In the genomic region with DNA sequence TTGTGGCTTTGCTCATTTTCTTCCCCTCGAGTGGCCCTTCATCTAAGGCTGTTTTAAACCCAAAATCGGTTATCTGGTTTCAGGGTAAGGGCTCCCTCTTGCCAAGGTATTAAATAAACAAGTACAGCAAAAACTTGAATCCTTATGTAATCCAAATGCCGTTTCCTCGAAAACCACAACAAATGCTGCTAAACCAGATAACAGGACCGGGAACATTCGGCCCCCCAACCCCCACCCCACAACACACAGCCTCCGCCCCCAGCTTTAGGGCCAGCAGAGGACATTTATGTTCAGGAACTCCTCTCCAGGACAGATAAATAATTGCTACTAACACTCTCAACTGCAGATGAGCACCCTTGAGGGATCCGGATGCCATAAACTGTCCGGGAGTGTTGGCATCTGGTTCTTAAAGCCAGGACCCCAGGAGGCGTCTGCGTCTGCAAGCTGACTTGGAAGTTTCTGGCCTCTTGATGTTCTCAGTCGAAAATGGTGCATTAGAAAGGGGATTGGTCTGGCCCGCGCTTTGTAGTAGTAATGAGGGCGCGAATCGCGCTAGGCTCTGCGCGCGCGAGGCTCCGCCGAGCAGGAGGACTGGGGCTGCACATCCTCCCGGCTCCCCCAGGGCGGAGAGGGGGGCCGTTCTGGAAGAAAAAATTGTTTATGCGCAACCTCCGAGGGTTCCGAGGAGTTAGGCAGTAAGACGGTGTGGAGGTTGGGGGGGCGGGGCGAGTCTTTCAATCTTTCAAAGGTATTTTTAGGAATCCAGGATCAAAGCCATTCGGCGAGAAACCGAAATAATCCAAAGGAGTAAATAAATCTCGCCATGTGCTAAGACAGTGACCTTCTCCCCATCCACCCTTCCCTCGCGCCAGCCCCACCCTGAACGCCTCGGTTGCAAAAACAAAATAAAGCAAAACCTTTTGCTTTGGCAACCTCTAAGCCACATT, we compare ENCODE assay signal across 8 cellular contexts. TPM values are rescaled to one million over a fixed set of nuclear protein-coding genes. Genes with fewer than 3 reads are reported as not detected.
DNase-seq lines count a peak whose midpoint lies in the region; ATAC-seq and TF ChIP-seq lines count a peak whose summit lies in the region.

No MANE protein-coding gene starts in this region.

- intact Hi-C loops in activated T-helper 1 cell treated with anti-CD3 and anti-CD28 coated beads, Interleukin-12 subunit alpha, Interleukin-12 subunit beta, Interleukin-2, Interleukin-4 antibody, amounts not matched to agents 30 ng/mL and 10 ng/mL and 1 ng/mL, durations not matched to agents 14 hours and 24 hours and 36 hours (cut with micrococcal nuclease), result no loop called here

- peak overlapping the region; percentile 77 for H3K4me3 Mint-ChIP-seq in activated T-helper 1 cell treated with anti-CD3 and anti-CD28 coated beads, Interleukin-12 subunit alpha, Interleukin-12 subunit beta, Interleukin-2, Interleukin-4 antibody, amounts not matched to agents 30 ng/mL and 10 ng/mL and 1 ng/mL, durations not matched to agents 14 hours and 24 hours and 36 hours

- H3F3A ChIP-seq in neural cell (ENCODE audit: insufficient read depth, low read length, poor library complexity, severe bottlenecking), result no peaks in the 10 kb centered on the region

- H3K27ac Mint-ChIP-seq in activated T-helper 1 cell treated with anti-CD3 and anti-CD28 coated beads, Interleukin-12 subunit alpha, Interleukin-12 subunit beta, Interleukin-2, Interleukin-4 antibody, amounts not matched to agents 30 ng/mL and 10 ng/mL and 1 ng/mL, durations not matched to agents 14 hours and 24 hours and 36 hours, result peak overlapping the region; percentile 54

- H3K27me3 Mint-ChIP-seq in activated T-helper 1 cell treated with anti-CD3 and anti-CD28 coated beads, Interleukin-12 subunit alpha, Interleukin-12 subunit beta, Interleukin-2, Interleukin-4 antibody, amounts not matched to agents 30 ng/mL and 10 ng/mL and 1 ng/mL, durations not matched to agents 14 hours and 24 hours and 36 hours (ENCODE audit: insufficient read depth), result peaks cover 42% of the 10 kb centered on the region

- peak; percentile 35 for DNase-seq in AG08395 (ENCODE audit: low spot score)
- DNase-seq in HAP-1 (ENCODE audit: low spot score in 2 of 2), result peak; percentile 49 to 66
- DNase-seq in NCI-H748 (lab: John Stamatoyannopoulos, UW; ENCODE audit: unreplicated experiment), result peak; percentile 93
- no peak for DNase-seq in activated T-helper 1 cell treated with anti-CD3 and anti-CD28 coated beads, Interleukin-12 subunit alpha, Interleukin-12 subunit beta, Interleukin-2, Interleukin-4 antibody, amounts not matched to agents 30 ng/mL and 10 ng/mL and 1 ng/mL, durations not matched to agents 14 hours and 24 hours and 36 hours (ENCODE audit: low spot score)
- DNase-seq in foreskin melanocyte, result peak; percentile 49
- no peak for DNase-seq in effector CD4-positive, alpha-beta T cell

- H3K4me1 Mint-ChIP-seq in activated T-helper 1 cell treated with anti-CD3 and anti-CD28 coated beads, Interleukin-12 subunit alpha, Interleukin-12 subunit beta, Interleukin-2, Interleukin-4 antibody, amounts not matched to agents 30 ng/mL and 10 ng/mL and 1 ng/mL, durations not matched to agents 14 hours and 24 hours and 36 hours (ENCODE audit: low read depth), result peaks cover 36% of the 10 kb centered on the region

- H3K9me2 ChIP-seq in neural cell (ENCODE audit: insufficient read depth, low read length), result no peaks in the 10 kb centered on the region

- H3K9me3 ChIP-seq in HAP-1, result peaks cover 8% of the 10 kb centered on the region; the same call in 1 of the 2 replicates
- H3K9me3 ChIP-seq in neural cell (ENCODE audit: low read length), result peaks cover 10% of the 10 kb centered on the region

- TF ChIP-seq EP300 in neural cell (conservative IDR thresholded peaks at IDR 0.05; ENCODE audit: poor library complexity, severe bottlenecking), result peak; percentile 8

- TF ChIP-seq CTCF in neural cell (IDR thresholded peaks at IDR 0.05; ENCODE audit: poor library complexity, severe bottlenecking), result no peak

- peak overlapping the region; percentile 23 for H3K4me2 ChIP-seq in neural cell (ENCODE audit: low read length)

- H3K36me3 ChIP-seq in HAP-1 (replicated peaks) (no peaks in the 10 kb centered on the region), neural cell (ENCODE audit: insufficient read depth, low read length) (no peaks in the 10 kb centered on the region)

- H3K9ac ChIP-seq in neural cell (ENCODE audit: low read length), result peak overlapping the region; percentile 67

- TF ChIP-seq RAD21 in neural cell (conservative IDR thresholded peaks at IDR 0.05), result peak; percentile 38

- peak overlapping the region; percentile 64 for H3K27ac ChIP-seq in neural cell (ENCODE audit: low read length)

- H3K9me3 Mint-ChIP-seq in activated T-helper 1 cell treated with anti-CD3 and anti-CD28 coated beads, Interleukin-12 subunit alpha, Interleukin-12 subunit beta, Interleukin-2, Interleukin-4 antibody, amounts not matched to agents 30 ng/mL and 10 ng/mL and 1 ng/mL, durations not matched to agents 14 hours and 24 hours and 36 hours, result peaks cover 17% of the 10 kb centered on the region

- H3K27me3 ChIP-seq in HAP-1 (ENCODE audit: low read depth) (no peaks in the 10 kb centered on the region), neural cell (ENCODE audit: insufficient read depth, low read depth, low read length) (peaks cover 24% of the 10 kb centered on the region)

- peak overlapping the region; percentile 26 for H3K4me3 ChIP-seq in HAP-1
- H3K4me3 ChIP-seq in neural cell (ENCODE audit: low read length), result peak overlapping the region; percentile 74

- no peaks in the 10 kb centered on the region for H4K20me1 ChIP-seq in neural cell (ENCODE audit: insufficient read depth)

- in situ Hi-C loops in HAP-1 (cut with MboI; ENCODE audit: low sequenced_read_pairs), result loop anchor here (25.0 kb wide), 1 partner anchor 1466 kb away; no protein-coding TSS in a partner anchor

- peaks cover 22% of the 10 kb centered on the region for H3K36me3 Mint-ChIP-seq in activated T-helper 1 cell treated with anti-CD3 and anti-CD28 coated beads, Interleukin-12 subunit alpha, Interleukin-12 subunit beta, Interleukin-2, Interleukin-4 antibody, amounts not matched to agents 30 ng/mL and 10 ng/mL and 1 ng/mL, durations not matched to agents 14 hours and 24 hours and 36 hours (ENCODE audit: low read depth)

- peaks cover 6% of the 10 kb centered on the region for H3K79me2 ChIP-seq in neural cell (replicated peaks; ENCODE audit: insufficient read depth, low read length)

- no peak for ATAC-seq in GM18502 (IDR thresholded peaks at IDR 0.05; ENCODE audit: poor library complexity, unreplicated experiment)

- peak overlapping the region; percentile 0 for H2AFZ ChIP-seq in neural cell (ENCODE audit: low read depth, low read length)

- H3K4me1 ChIP-seq in HAP-1, result peaks cover 29% of the 10 kb centered on the region

TF ChIP-seq in neural cell, 6 proteins besides CTCF, POLR2A, EP300 and RAD21:
- no peak for TF ChIP-seq TAF1 (IDR thresholded peaks at IDR 0.05; ENCODE audit: low read depth)
- TF ChIP-seq, protein P1, sequence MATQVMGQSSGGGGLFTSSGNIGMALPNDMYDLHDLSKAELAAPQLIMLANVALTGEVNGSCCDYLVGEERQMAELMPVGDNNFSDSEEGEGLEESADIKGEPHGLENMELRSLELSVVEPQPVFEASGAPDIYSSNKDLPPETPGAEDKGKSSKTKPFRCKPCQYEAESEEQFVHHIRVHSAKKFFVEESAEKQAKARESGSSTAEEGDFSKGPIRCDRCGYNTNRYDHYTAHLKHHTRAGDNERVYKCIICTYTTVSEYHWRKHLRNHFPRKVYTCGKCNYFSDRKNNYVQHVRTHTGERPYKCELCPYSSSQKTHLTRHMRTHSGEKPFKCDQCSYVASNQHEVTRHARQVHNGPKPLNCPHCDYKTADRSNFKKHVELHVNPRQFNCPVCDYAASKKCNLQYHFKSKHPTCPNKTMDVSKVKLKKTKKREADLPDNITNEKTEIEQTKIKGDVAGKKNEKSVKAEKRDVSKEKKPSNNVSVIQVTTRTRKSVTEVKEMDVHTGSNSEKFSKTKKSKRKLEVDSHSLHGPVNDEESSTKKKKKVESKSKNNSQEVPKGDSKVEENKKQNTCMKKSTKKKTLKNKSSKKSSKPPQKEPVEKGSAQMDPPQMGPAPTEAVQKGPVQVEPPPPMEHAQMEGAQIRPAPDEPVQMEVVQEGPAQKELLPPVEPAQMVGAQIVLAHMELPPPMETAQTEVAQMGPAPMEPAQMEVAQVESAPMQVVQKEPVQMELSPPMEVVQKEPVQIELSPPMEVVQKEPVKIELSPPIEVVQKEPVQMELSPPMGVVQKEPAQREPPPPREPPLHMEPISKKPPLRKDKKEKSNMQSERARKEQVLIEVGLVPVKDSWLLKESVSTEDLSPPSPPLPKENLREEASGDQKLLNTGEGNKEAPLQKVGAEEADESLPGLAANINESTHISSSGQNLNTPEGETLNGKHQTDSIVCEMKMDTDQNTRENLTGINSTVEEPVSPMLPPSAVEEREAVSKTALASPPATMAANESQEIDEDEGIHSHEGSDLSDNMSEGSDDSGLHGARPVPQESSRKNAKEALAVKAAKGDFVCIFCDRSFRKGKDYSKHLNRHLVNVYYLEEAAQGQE (IDR thresholded peaks at IDR 0.05; ENCODE audit: borderline replicate concordance), result no peak
- peak; percentile 32 for TF ChIP-seq SMC3 (conservative IDR thresholded peaks at IDR 0.05; ENCODE audit: poor library complexity)
- no peak for TF ChIP-seq EZH2 (IDR thresholded peaks at IDR 0.05; ENCODE audit: borderline replicate concordance, insufficient read depth, low read length, poor library complexity, severe bottlenecking)
- TF ChIP-seq MXI1 (conservative IDR thresholded peaks at IDR 0.05; ENCODE audit: poor library complexity, severe bottlenecking), result no peak
- peak; percentile 44 for TF ChIP-seq POLR2AphosphoS5 (IDR thresholded peaks at IDR 0.05)

RNA-seq across cellular contexts. Expression of a gene that starts 3.9 kb away (rescaled TPM):
- total RNA-seq in activated T-helper 1 cell treated with anti-CD3 and anti-CD28 coated beads, Interleukin-12 subunit alpha, Interleukin-12 subunit beta, Interleukin-2, Interleukin-4 antibody, amounts not matched to agents 30 ng/mL and 10 ng/mL and 1 ng/mL, durations not matched to agents 14 hours and 24 hours and 36 hours, result 301 and 306 TPM in 2 replicates
- 61.5 and 71.6 TPM in 2 replicates for polyA plus RNA-seq in neural cell
- polyA minus RNA-seq in neural cell, result 28.5 and 31.6 TPM in 2 replicates

Comparison
In these comparisons a context has a peak if more than half of its experiments do, and no peak if none do; other contexts are left out.
1. DNase-seq: peak in AG08395 (single experiment), HAP-1 (2 of 2), NCI-H748 (single experiment) and foreskin melanocyte (single experiment); none in activated T-helper 1 cell treated with anti-CD3 and anti-CD28 coated beads, Interleukin-12 subunit alpha, Interleukin-12 subunit beta, Interleukin-2, Interleukin-4 antibody, amounts not matched to agents 30 ng/mL and 10 ng/mL and 1 ng/mL, durations not matched to agents 14 hours and 24 hours and 36 hours (single experiment) and effector CD4-positive, alpha-beta T cell (single experiment).